Comparison of ENCODE assay signal across 16 cellular contexts in the genomic region with DNA sequence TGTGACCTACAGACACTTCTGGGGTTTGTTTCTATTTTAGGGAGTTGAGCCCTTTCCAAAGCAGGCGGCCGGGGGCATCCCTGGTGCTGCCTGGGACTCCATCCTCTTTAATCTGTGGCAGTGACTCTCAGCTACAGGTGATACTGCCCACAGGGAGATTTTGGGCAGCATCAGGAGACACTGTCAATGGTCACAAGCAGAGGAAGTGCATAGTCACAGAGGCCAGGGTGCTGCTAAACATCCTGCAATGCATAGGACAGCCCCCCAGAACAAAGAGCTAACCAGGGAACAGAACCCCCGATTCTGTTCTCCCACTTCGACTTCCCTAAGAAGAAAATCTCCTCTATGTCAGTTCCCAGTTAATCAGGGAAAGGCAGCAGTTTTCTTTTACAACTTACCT.
"Had no signal": no experiment of that assay in that cellular context is flagged by ENCODE, and none has a peak within 500 bp of the region (broad histone marks: within the 10 kb centered on the region; RNA-seq: fewer than 3 reads in every experiment).

No MANE protein-coding gene starts in this region.

- H3K4me1 Mint-ChIP-seq: activated CD4-positive, alpha-beta T cell treated with anti-CD3 and anti-CD28 coated beads for 36 hours; naive thymus-derived CD4-positive, alpha-beta T cell had no signal

- H3K4me3 ChIP-seq: esophagus squamous epithelium, heart right ventricle, left ventricle myocardium inferior, neural progenitor cell, psoas muscle, testis, upper lobe of left lung had no signal

- H3K4me3 Mint-ChIP-seq: activated CD4-positive, alpha-beta T cell treated with anti-CD3 and anti-CD28 coated beads for 36 hours; activated naive CD8-positive, alpha-beta T cell; naive thymus-derived CD4-positive, alpha-beta T cell; neural progenitor cell had no signal

- H3K9ac ChIP-seq: neural progenitor cell had no signal

- DNase-seq: activated CD4-positive, alpha-beta T cell treated with anti-CD3 and anti-CD28 coated beads for 36 hours; activated CD4-positive, alpha-beta T cell treated with anti-CD3 and anti-CD28 coated beads, Interleukin-2, amount 50 U/mL, for 48 hours; amniotic stem cell; dermis blood vessel endothelial cell; effector memory CD4-positive, alpha-beta T cell; esophagus squamous epithelium; heart right ventricle; left ventricle myocardium inferior; mammary epithelial cell; naive thymus-derived CD4-positive, alpha-beta T cell; psoas muscle; right cardiac atrium; testis; upper lobe of left lung had no signal

- H3K27me3 Mint-ChIP-seq: activated CD4-positive, alpha-beta T cell treated with anti-CD3 and anti-CD28 coated beads for 36 hours; activated naive CD8-positive, alpha-beta T cell had no signal

- H3K27ac Mint-ChIP-seq: activated CD4-positive, alpha-beta T cell treated with anti-CD3 and anti-CD28 coated beads for 36 hours; activated naive CD8-positive, alpha-beta T cell; naive thymus-derived CD4-positive, alpha-beta T cell; neural progenitor cell had no signal

- ATAC-seq: activated CD4-positive, alpha-beta T cell treated with anti-CD3 and anti-CD28 coated beads for 36 hours; heart right ventricle; naive thymus-derived CD4-positive, alpha-beta T cell; psoas muscle; right cardiac atrium had no signal

- H3K27ac ChIP-seq: heart right ventricle, left ventricle myocardium inferior, neural progenitor cell, psoas muscle, testis, upper lobe of left lung had no signal

- H2AFZ ChIP-seq: neural progenitor cell had no signal

- H3K4me2 ChIP-seq: neural progenitor cell had no signal

- H3K36me3 ChIP-seq: esophagus squamous epithelium, heart right ventricle, left ventricle myocardium inferior, neural progenitor cell, upper lobe of left lung had no signal

- H3K9me3 ChIP-seq: esophagus squamous epithelium, heart right ventricle, left ventricle myocardium inferior, psoas muscle, testis, upper lobe of left lung had no signal

- H3K4me1 ChIP-seq: testis, upper lobe of left lung had no signal

- H3K36me3 Mint-ChIP-seq: activated naive CD8-positive, alpha-beta T cell; naive thymus-derived CD4-positive, alpha-beta T cell; neural progenitor cell had no signal

- H3K27me3 ChIP-seq: esophagus squamous epithelium, neural progenitor cell, testis, upper lobe of left lung had no signal

- H3K9me3 Mint-ChIP-seq: naive thymus-derived CD4-positive, alpha-beta T cell; neural progenitor cell had no signal
